ENCODE assay signal across 9 cellular contexts in genomic region chr6:31734703-31735500, GRCh38. TPM values are rescaled to one million over a fixed set of nuclear protein-coding genes. Genes with fewer than 3 reads are reported as not detected.
DNase-seq lines count a peak whose midpoint lies in the region; ATAC-seq, FAIRE-seq and TF ChIP-seq lines count a peak whose summit lies in the region.
"Had no signal": no experiment of that assay in that cellular context is flagged by ENCODE, and none has a peak within 500 bp of the region (broad histone marks: within the 10 kb centered on the region; RNA-seq: fewer than 3 reads in every experiment).

No MANE protein-coding gene starts in this region.

- H3K9me1 ChIP-seq in IMR-90 (ENCODE audit: insufficient read depth, low read length): peaks cover 14% of the 10 kb centered on the region

- peak overlapping the region; percentile 98 for H2AK5ac ChIP-seq in IMR-90 (ENCODE audit: low read depth, low read length)

- no peak for FAIRE-seq in bronchial epithelial cell (lab: Jason Lieb, UNC)

- TF ChIP-seq CTCF in GM12864 (IDR thresholded peaks at IDR 0.05; ENCODE audit: low read depth, low read length, missing control alignments) (no peak), IMR-90 (conservative IDR thresholded peaks at IDR 0.05; ENCODE audit: low read depth, low read length) (no peak), bronchial epithelial cell (IDR thresholded peaks at IDR 0.05; ENCODE audit: insufficient read depth, low read length, severe bottlenecking) (no peak)

- H4K8ac ChIP-seq in IMR-90 (ENCODE audit: low read depth in 2 of 2, low read length in 2 of 2): peak overlapping the region; percentile 74 to 93

- dilution Hi-C loops in IMR-90 (cut with HindIII; ENCODE audit: low sequenced_read_pairs, unreplicated experiment): no loop called here

- peak overlapping the region; percentile 77 for H2AFZ ChIP-seq in IMR-90 (replicated peaks; ENCODE audit: low read length, poor library complexity)

- peaks cover 32% of the 10 kb centered on the region for H4K20me1 ChIP-seq in IMR-90 (ENCODE audit: insufficient read depth, low read length)

- peak overlapping the region; percentile 38; the same call in 1 of the 2 replicates for H2BK20ac ChIP-seq in IMR-90 (ENCODE audit: low read depth, low read length)

- H3K36me3 ChIP-seq in IMR-90 (ENCODE audit: control insufficient read depth, insufficient read depth, low read length) (peaks cover 30% of the 10 kb centered on the region), bronchial epithelial cell (ENCODE audit: control insufficient read depth, insufficient read depth, low read length) (peaks cover 21% of the 10 kb centered on the region)

- H4K5ac ChIP-seq in IMR-90 (ENCODE audit: low read depth, low read length): peak overlapping the region; percentile 86

- H3K4me2 ChIP-seq in IMR-90 (ENCODE audit: low read depth, low read length): peak overlapping the region; percentile 96

- H3K56ac ChIP-seq in IMR-90 (ENCODE audit: extremely low read depth, insufficient read depth, low read length): peak overlapping the region; percentile 99

- H2BK15ac ChIP-seq in IMR-90 (ENCODE audit: low read depth, low read length): peak overlapping the region; percentile 66; the same call in 2 of the 3 replicates

- H3K4ac ChIP-seq in IMR-90 (ENCODE audit: low read depth, low read length): peak overlapping the region; percentile 98

- in situ Hi-C loops in IMR-90 (cut with MboI; ENCODE audit: low sequenced_read_pairs): no loop called here

- no peak for TF ChIP-seq RAD21 in IMR-90 (IDR thresholded peaks at IDR 0.05; ENCODE audit: low read length)

- peak overlapping the region; percentile 98 for H3K9ac ChIP-seq in IMR-90 (ENCODE audit: low read depth, low read length)

- peak overlapping the region; percentile 94 for H3K27ac ChIP-seq in IMR-90 (ENCODE audit: insufficient read depth, low read length)

- TF ChIP-seq POLR2A in IMR-90 (IDR thresholded peaks at IDR 0.05; ENCODE audit: low read depth, low read length): peak; percentile 37

- H3K4me1 ChIP-seq in IMR-90 (ENCODE audit: control insufficient read depth, insufficient read depth, low read length): peaks cover 18% of the 10 kb centered on the region

- peak overlapping the region; percentile 99 for H3K23ac ChIP-seq in IMR-90 (ENCODE audit: low read depth, low read length)

- H3K18ac ChIP-seq in IMR-90 (ENCODE audit: low read depth, low read length): peak overlapping the region; percentile 80

- H3K79me1 ChIP-seq in IMR-90 (ENCODE audit: low read depth in 1 of 2, low read length in 2 of 2): peaks cover 9 to 69% of the 10 kb centered on the region in 2 experiments; a peak in 3 of 4 replicates

- no TSS peak for BruUV-seq in IMR-90 (replicated peaks; lab: Mats Ljungman, UMichigan)

- WGBS in IMR-90 (ENCODE audit: extremely low coverage in 2 of 2, insufficient read length in 1 of 2), 2 experiments: 0% methylated on average over 5 of the region's 22 CpGs; no CpG with 5 or more reads in 1 of the 2 experiments

- ATAC-seq in IMR-90 (ENCODE audit: low read depth) (peak; percentile 13), HG02623 (IDR thresholded peaks at IDR 0.05; ENCODE audit: unreplicated experiment) (no peak), HG03442 (IDR thresholded peaks at IDR 0.05; ENCODE audit: unreplicated experiment) (no peak)

- peak overlapping the region; percentile 99 for H4K91ac ChIP-seq in IMR-90 (ENCODE audit: insufficient read depth, low read depth, low read length)

- H2BK5ac ChIP-seq in IMR-90 (ENCODE audit: low read depth, low read length, poor library complexity, severe bottlenecking): peak overlapping the region; percentile 99

- H3K14ac ChIP-seq in IMR-90 (replicated peaks; ENCODE audit: low read depth, low read length): peak overlapping the region; percentile 98

- H2AK9ac ChIP-seq in IMR-90 (replicated peaks; ENCODE audit: low read depth, low read length, poor library complexity): peak overlapping the region; percentile 100

- POLR2A ChIA-PET in IMR-90 (lab: Charles Lee; ENCODE audit: unreplicated experiment): interaction anchor here (0.6 kb wide), 1 partner anchor 166 kb away, joined by 7 read pairs; no protein-coding TSS in a partner anchor

- DNase-seq in GM12864 (ENCODE audit: low read depth) (no peak), IMR-90 (peak; percentile 59), UCSD-AML1 (lab: John Stamatoyannopoulos, UW; ENCODE audit: unreplicated experiment) (peak; percentile 78), bronchial epithelial cell (ENCODE audit: low read depth) (peak; percentile 86), kidney glomerular epithelial cell (lab: John Stamatoyannopoulos, UW) (peak; percentile 76)
- DNase-seq in stimulated activated CD8-positive, alpha-beta memory T cell treated with anti-CD3 and anti-CD28 coated beads, Interleukin-15, amount 100 ng/mL, for 4 hours (ENCODE audit: low read depth in 2 of 2): peak; percentile 29 to 43

- peak overlapping the region; percentile 98 for H3K4me3 ChIP-seq in GM12864 (ENCODE audit: low read depth, low read length)
- H3K4me3 ChIP-seq in IMR-90 (ENCODE audit: insufficient read depth, low read depth, low read length): peak overlapping the region; percentile 81
- peak overlapping the region; percentile 52 for H3K4me3 ChIP-seq in bronchial epithelial cell (ENCODE audit: low read depth, low read length)

- CTCF ChIA-PET in IMR-90 (lab: Yijun Ruan, JAX): no interaction called here

- peak overlapping the region; percentile 81 for H2BK120ac ChIP-seq in IMR-90 (ENCODE audit: low read depth, low read length)

- H3K27me3 ChIP-seq in IMR-90 (ENCODE audit: control insufficient read depth, insufficient read depth, low read length) (no peaks in the 10 kb centered on the region), bronchial epithelial cell (ENCODE audit: control insufficient read depth, insufficient read depth, low read length) (no peaks in the 10 kb centered on the region)

- intact Hi-C loops in IMR-90 (cut with micrococcal nuclease): no loop called here

- H3K9me3 ChIP-seq in IMR-90 (ENCODE audit: control insufficient read depth, insufficient read depth, low read length): no peaks in the 10 kb centered on the region

TF ChIP-seq in IMR-90, 13 proteins besides CTCF, POLR2A, EP300 and RAD21:
- TF ChIP-seq MAZ (IDR thresholded peaks at IDR 0.05; ENCODE audit: borderline replicate concordance, low read depth, low read length) (peak; percentile 22; the same call in 1 of the 2 replicates), FOS (IDR thresholded peaks at IDR 0.05; ENCODE audit: low read depth, low read length) (peak; percentile 23; the same call in 1 of the 2 replicates), SMC3 (IDR thresholded peaks at IDR 0.05; ENCODE audit: low read depth, low read length) (no peak)

RNA-seq across cellular contexts. Expression of gene CLIC1, which starts 1.4 kb away (rescaled TPM):
- total RNA-seq in IMR-90 (2012; rRNA removed) (992 and 1,185 TPM in 2 replicates), bronchial epithelial cell (480 and 574 TPM in 2 replicates)
- polyA plus RNA-seq in IMR-90 (2012; rRNA removed): 692 and 706 TPM in 2 replicates
- polyA plus RNA-seq in IMR-90 (2012; cell fraction: cytosol; rRNA removed): 504 and 583 TPM in 2 replicates
- 164 and 178 TPM in 2 replicates for polyA plus RNA-seq in IMR-90 (2012; cell fraction: nucleus; rRNA removed; ENCODE audit: low replicate concordance)

RNA-seq across cellular contexts. Expression of gene MSH5, which starts 4.9 kb away (rescaled TPM):
- total RNA-seq in IMR-90 (2012; rRNA removed) (4.7 and 5.6 TPM in 2 replicates), bronchial epithelial cell (3.4 and 4.0 TPM in 2 replicates)
- 14.5 and 15.7 TPM in 2 replicates for polyA plus RNA-seq in IMR-90 (2012; rRNA removed)
- polyA plus RNA-seq in IMR-90 (2012; cell fraction: cytosol; rRNA removed): 2.4 and 9.8 TPM in 2 replicates
- 112 and 132 TPM in 2 replicates for polyA plus RNA-seq in IMR-90 (2012; cell fraction: nucleus; rRNA removed; ENCODE audit: low replicate concordance)

RNA-seq across cellular contexts. Expression of gene DDAH2, which starts 5.8 kb away (rescaled TPM):
- total RNA-seq in IMR-90 (2012; rRNA removed): 40.0 and 40.7 TPM in 2 replicates
- polyA plus RNA-seq in IMR-90 (2012; rRNA removed): 57.9 and 58.4 TPM in 2 replicates
- polyA plus RNA-seq in IMR-90 (2012; cell fraction: cytosol; rRNA removed): 82.7 and 118 TPM in 2 replicates
- polyA plus RNA-seq in IMR-90 (2012; cell fraction: nucleus; rRNA removed; ENCODE audit: low replicate concordance): 29.0 and 72.3 TPM in 2 replicates
- 14.5 and 19.5 TPM in 2 replicates for total RNA-seq in bronchial epithelial cell

RNA-seq across cellular contexts. Expression of gene MPIG6B, which starts 11.7 kb away (rescaled TPM):
- not detected in 2 replicates for total RNA-seq in IMR-90 (2012; rRNA removed)
- polyA plus RNA-seq in IMR-90 (2012; rRNA removed): not detected in 2 replicates
- polyA plus RNA-seq in IMR-90 (2012; cell fraction: cytosol; rRNA removed): not detected in 2 replicates
- polyA plus RNA-seq in IMR-90 (2012; cell fraction: nucleus; rRNA removed; ENCODE audit: low replicate concordance): 0.03 TPM in 1 of 2 replicates, not detected in the other
- total RNA-seq in bronchial epithelial cell: under 0.01 TPM in 1 of 2 replicates, not detected in the other
- total RNA-seq: lung microvascular endothelial cell had no signal

RNA-seq across cellular contexts. Expression of gene LY6G6C, which starts 13.4 kb away (rescaled TPM):
- not detected in 2 replicates for total RNA-seq in IMR-90 (2012; rRNA removed)
- not detected in 2 replicates for polyA plus RNA-seq in IMR-90 (2012; rRNA removed)
- not detected in 2 replicates for polyA plus RNA-seq in IMR-90 (2012; cell fraction: cytosol; rRNA removed)
- 0.26 and 0.48 TPM in 2 replicates for polyA plus RNA-seq in IMR-90 (2012; cell fraction: nucleus; rRNA removed; ENCODE audit: low replicate concordance)
- 0.38 TPM in 1 of 2 replicates, not detected in the other for total RNA-seq in bronchial epithelial cell
- total RNA-seq: lung microvascular endothelial cell had no signal
